Comparison of ENCODE assay signal across 8 cellular contexts in the genomic region with DNA sequence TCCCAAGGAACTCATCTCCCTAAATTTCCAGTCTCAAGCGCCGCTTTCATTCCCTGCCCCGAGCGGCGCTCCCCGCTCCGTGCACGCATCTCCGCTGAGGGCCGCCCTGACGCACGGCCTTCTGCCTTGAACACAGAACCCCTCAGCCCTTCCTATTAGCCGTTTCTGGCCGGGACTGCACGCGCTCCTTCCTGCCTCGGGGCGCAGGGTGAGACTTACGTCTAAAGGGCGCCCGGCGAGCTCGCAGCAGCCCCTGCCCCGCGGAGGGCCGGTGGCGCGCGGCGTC. TPM values are rescaled to one million over a fixed set of nuclear protein-coding genes. Genes with fewer than 3 reads are reported as not detected.
DNase-seq lines count a peak whose midpoint lies in the region; ATAC-seq and TF ChIP-seq lines count a peak whose summit lies in the region.

No MANE protein-coding gene starts in this region.

- H3K4me1 Mint-ChIP-seq in dendritic cell treated with granulocyte-macrophage colony-stimulating factor and Interleukin-4, amounts not matched to agents 40 ng/mL and 50 ng/mL, for 4 days (ENCODE audit: low read depth), result peaks cover 50% of the 10 kb centered on the region

- TF ChIP-seq CTCF in C4-2B (conservative IDR thresholded peaks at IDR 0.05), result no peak

- no peaks in the 10 kb centered on the region for H3K9me3 Mint-ChIP-seq in dendritic cell treated with granulocyte-macrophage colony-stimulating factor and Interleukin-4, amounts not matched to agents 40 ng/mL and 50 ng/mL, for 4 days

- H3K27me3 Mint-ChIP-seq in dendritic cell treated with granulocyte-macrophage colony-stimulating factor and Interleukin-4, amounts not matched to agents 40 ng/mL and 50 ng/mL, for 4 days, result no peaks in the 10 kb centered on the region

- peaks cover 81% of the 10 kb centered on the region for H3K36me3 Mint-ChIP-seq in dendritic cell treated with granulocyte-macrophage colony-stimulating factor and Interleukin-4, amounts not matched to agents 40 ng/mL and 50 ng/mL, for 4 days (ENCODE audit: low read depth)

- DNase-seq in RKO (ENCODE audit: low spot score) (peak; percentile 70), midbrain (lab: John Stamatoyannopoulos, UW) (peak; percentile 56), activated gamma-delta T cell (lab: John Stamatoyannopoulos, UW) (no peak)

- H3K4me3 Mint-ChIP-seq in dendritic cell treated with granulocyte-macrophage colony-stimulating factor and Interleukin-4, amounts not matched to agents 40 ng/mL and 50 ng/mL, for 4 days, result peak overlapping the region; percentile 99

- intact Hi-C loops in dendritic cell treated with granulocyte-macrophage colony-stimulating factor and Interleukin-4, amounts not matched to agents 40 ng/mL and 50 ng/mL, for 4 days (cut with micrococcal nuclease), result loop anchor here (1.0 to 2.0 kb wide), 2 partner anchors 40 to 99 kb away; no protein-coding TSS in a partner anchor

- peak overlapping the region; percentile 99 for H3K27ac ChIP-seq in C4-2B
- peak overlapping the region; percentile 95 for H3K27ac ChIP-seq in temporal lobe (ENCODE audit: low read depth, low read length)

- H3K27ac Mint-ChIP-seq in dendritic cell treated with granulocyte-macrophage colony-stimulating factor and Interleukin-4, amounts not matched to agents 40 ng/mL and 50 ng/mL, for 4 days, result peak overlapping the region; percentile 100

- ATAC-seq in GM19023 (IDR thresholded peaks at IDR 0.05; ENCODE audit: unreplicated experiment) (peak; percentile 50), HG03108 (IDR thresholded peaks at IDR 0.05; ENCODE audit: unreplicated experiment) (peak; percentile 29)

RNA-seq across cellular contexts. Expression of gene WAC, which starts 0.8 kb away (rescaled TPM):
- total RNA-seq in temporal lobe, result 54.8 TPM
